Comparison of ENCODE assay signal across 23 cellular contexts in the genomic region with DNA sequence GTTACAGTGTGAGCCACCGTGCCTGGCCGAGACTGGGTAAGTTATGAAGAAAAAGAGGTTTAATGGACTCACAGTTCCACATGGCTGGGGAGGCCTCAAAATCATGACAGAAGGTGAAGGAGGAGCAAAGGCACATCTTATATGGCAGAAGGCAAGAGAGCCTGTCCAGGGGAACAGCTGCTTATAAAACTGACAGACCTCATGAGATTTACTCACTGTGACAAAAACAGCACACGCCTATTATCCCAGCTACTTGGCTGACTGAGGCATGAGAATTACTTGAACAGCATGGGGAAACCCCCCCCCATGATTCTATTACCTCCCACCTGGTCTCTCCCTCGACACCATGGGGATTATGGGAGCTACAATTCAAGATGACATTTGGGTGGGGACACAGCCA. TPM values are rescaled to one million over a fixed set of nuclear protein-coding genes. Genes with fewer than 3 reads are reported as not detected.
A peak's percentile ranks its signal among the peaks of the same experiment; 100 is the strongest.
DNase-seq lines count a peak whose midpoint lies in the region; ATAC-seq, FAIRE-seq and TF ChIP-seq lines count a peak whose summit lies in the region.
"Had no signal": no experiment of that assay in that cellular context is flagged by ENCODE, and none has a peak within 500 bp of the region (broad histone marks: within the 10 kb centered on the region; RNA-seq: fewer than 3 reads in every experiment).

No MANE protein-coding gene starts in this region.

- no peak for FAIRE-seq in K562 (lab: Jason Lieb, UNC)
- FAIRE-seq: GM12892 had no signal

- H3K9me1 ChIP-seq in K562 (ENCODE audit: control insufficient read depth, insufficient read depth, low read length) = no peaks in the 10 kb centered on the region

- BruUV-seq in K562 (replicated peaks; lab: Mats Ljungman, UMichigan) = no TSS peak

- in situ Hi-C loops in K562 (cut with MboI) = no loop called here

- DNase-seq in NCI-H524 (lab: John Stamatoyannopoulos, UW) (peak; percentile 8 to 43), NCI-H524 treated with DMSO at 0.1 percent for 48 hours (lab: John Stamatoyannopoulos, UW) (no peak), NCI-H2171 (lab: John Stamatoyannopoulos, UW) (peak; percentile 20), K562 (ENCODE audit: extremely low read depth in 1 of 4, low spot score in 3 of 4) (no peak), nephron progenitor cell (no peak), DMS114 treated with DMSO at 0.1 percent for 48 hours (lab: John Stamatoyannopoulos, UW; ENCODE audit: unreplicated experiment) (no peak)
- DNase-seq: BE2C; CD4-positive, alpha-beta memory T cell; DMS153; GM23248; KBM-7; NCI-H1436; NCI-H2081; NCI-H2227 treated with DMSO at 0.1 percent for 48 hours; NCI-H526; NK-92 treated with Interleukin-12 subunit alpha and Interleukin-12 subunit beta, amount 100 ng/mL, for 24 hours; PC-3 had no signal

- no peaks in the 10 kb centered on the region for H4K20me1 ChIP-seq in K562 (replicated peaks; ENCODE audit: control insufficient read depth, insufficient read depth, low read length)

- no peak overlapping the region for H2AFZ ChIP-seq in K562 (ENCODE audit: low read depth, low read length)
- H2AFZ ChIP-seq: GM23248 had no signal

- intact Hi-C loops in K562 (cut with micrococcal nuclease) = no loop called here

- POLR2A ChIA-PET in K562 (lab: Yijun Ruan, JAX) = interaction anchor here (0.9 to 2.1 kb wide), 2 partner anchors 10 to 68 kb away, joined by 3 to 9 read pairs; no protein-coding TSS in a partner anchor

- no peak overlapping the region for H3K4me3 Mint-ChIP-seq in nephron progenitor cell
- H3K4me3 Mint-ChIP-seq: CD4-positive, alpha-beta memory T cell had no signal

- H3K9ac ChIP-seq in K562 (ENCODE audit: insufficient read depth in 1 of 2, low read depth in 2 of 2, low read length in 2 of 2) = no peak overlapping the region
- H3K9ac ChIP-seq: GM23248 had no signal

- TF ChIP-seq POLR2A in K562 (conservative IDR thresholded peaks at IDR 0.05) = no peak

- H3K36me3 ChIP-seq in K562 (ENCODE audit: control insufficient read depth, insufficient read depth, low read length) = peaks cover 17% of the 10 kb centered on the region; the same call in 2 of the 3 replicates

- TF ChIP-seq RAD21 in K562 (CRISPR knock-in tag; conservative IDR thresholded peaks at IDR 0.05 in 1 of 2, IDR thresholded peaks at IDR 0.05 in 1 of 2) = no peak

- ATAC-seq in K562 (no peak), HG03108 (IDR thresholded peaks at IDR 0.05; ENCODE audit: unreplicated experiment) (no peak), HG03045 (IDR thresholded peaks at IDR 0.05; ENCODE audit: unreplicated experiment) (no peak)
- ATAC-seq: HCT116, PC-3 had no signal

- peaks cover 11% of the 10 kb centered on the region for H3K4me1 Mint-ChIP-seq in nephron progenitor cell

- H3K9me3 ChIP-seq in K562 (replicated peaks; ENCODE audit: control insufficient read depth, insufficient read depth, low read depth, low read length) = peaks cover 11% of the 10 kb centered on the region
- H3K9me3 ChIP-seq: BE2C had no signal

- peaks cover 37% of the 10 kb centered on the region for H3K9me3 Mint-ChIP-seq in nephron progenitor cell

- CTCF ChIA-PET in K562 (lab: Yijun Ruan, JAX; ENCODE audit: low intra/inter-chr PET ratio) = no interaction called here

- TF ChIP-seq CTCF in K562 (IDR thresholded peaks at IDR 0.05 in 2 of 3, conservative IDR thresholded peaks at IDR 0.05 in 1 of 3; ENCODE audit: insufficient read depth in 2 of 3, low read depth in 1 of 3, low read length in 3 of 3) (no peak), nephron progenitor cell (IDR thresholded peaks at IDR 0.05) (no peak)

- H3K36me3 Mint-ChIP-seq in nephron progenitor cell (ENCODE audit: low read depth) = peaks cover 64% of the 10 kb centered on the region

- no peak overlapping the region for H3K4me3 ChIP-seq in K562
- H3K4me3 ChIP-seq: GM23248 had no signal

- no peak overlapping the region for H3K27ac ChIP-seq in K562 (ENCODE audit: extremely low read depth, low read depth, low read length)
- H3K27ac ChIP-seq: 22Rv1, GM23248, RWPE1 had no signal

- H3K27me3 ChIP-seq in K562 (ENCODE audit: control insufficient read depth in 2 of 2, insufficient read depth in 2 of 2, low read length in 2 of 2) = no peaks in the 10 kb centered on the region
- H3K27me3 ChIP-seq: BE2C had no signal

- peaks cover 6% of the 10 kb centered on the region; the same call in 2 of the 3 replicates for H3K79me2 ChIP-seq in K562 (ENCODE audit: control insufficient read depth, insufficient read depth, low read length)

- H3K27me3 Mint-ChIP-seq in nephron progenitor cell (ENCODE audit: low read depth, poor library complexity) = peaks cover 2% of the 10 kb centered on the region
- H3K27me3 Mint-ChIP-seq: CD4-positive, alpha-beta memory T cell had no signal

- peak overlapping the region; percentile 30 for H3K27ac Mint-ChIP-seq in nephron progenitor cell

- 89% methylated on average over 4 of the region's 4 CpGs for WGBS in K562 (ENCODE audit: insufficient coverage, low coverage, missing lambda C conversion rate)

- H3K4me2 ChIP-seq in K562 (ENCODE audit: insufficient read depth, low read length) = no peak overlapping the region

- no peaks in the 10 kb centered on the region; a peak in 1 of 5 replicates for H3K4me1 ChIP-seq in K562 (replicated peaks in 1 of 2; ENCODE audit: control insufficient read depth in 2 of 2, insufficient read depth in 2 of 2, low read length in 2 of 2)
- H3K4me1 ChIP-seq: BE2C had no signal

- no peak for TF ChIP-seq EP300 in K562 (IDR thresholded peaks at IDR 0.05; ENCODE audit: low read length)

TF ChIP-seq in K562, 482 proteins besides CTCF, POLR2A, EP300 and RAD21:
- TF ChIP-seq ZNF431 (CRISPR knock-in tag; IDR thresholded peaks at IDR 0.05) (peak; percentile 91), ZNF311 (CRISPR knock-in tag; IDR thresholded peaks at IDR 0.05) (no peak), ZNF174 (CRISPR knock-in tag; IDR thresholded peaks at IDR 0.05) (no peak), THRAP3 (IDR thresholded peaks at IDR 0.05; ENCODE audit: borderline replicate concordance) (no peak), ZFP36 (IDR thresholded peaks at IDR 0.05; ENCODE audit: low read depth, low read length, partially characterized antibody) (peak; percentile 7), ZNF766 (CRISPR knock-in tag; conservative IDR thresholded peaks at IDR 0.05) (peak; percentile 54; the same call in 1 of the 2 replicates)

RNA-seq across cellular contexts. Expression of gene ZNF561, which starts 23.4 kb away (rescaled TPM):
- 119 and 133 TPM in 2 replicates for total RNA-seq in K562 (2011; cell fraction: chromatin; rRNA removed; ENCODE audit: low replicate concordance)
- total RNA-seq in K562 (2011; cell fraction: nucleolus; rRNA removed) = 115 and 120 TPM in 2 replicates
- 91.3 and 101 TPM in 2 replicates for total RNA-seq in K562 (2011; cell fraction: nucleoplasm; rRNA removed)
- total RNA-seq in K562 (2014; rRNA removed) (12.7 and 16.8 TPM in 2 replicates), K562 (2014; rRNA removed; fragmentation: Illumina TruSeq; extraction: Trizol) (33.4 and 34.9 TPM in 2 replicates), K562 (2015; rRNA removed; fragmentation: Illumina TruSeq; extraction: Trizol) (21.2 and 23.6 TPM in 2 replicates), K562 (2021) (21.8 and 25.9 TPM in 2 replicates)
- polyA plus RNA-seq in K562 (2011; rRNA removed) (31.3 and 32.7 TPM in 2 replicates), K562 (2014; fragmentation: Illumina TruSeq; extraction: Trizol) (23.3 and 25.9 TPM in 2 replicates), K562 (2014; fragmentation: Nextera tagmentation; extraction: Ambion mirVana) (10 to 100 TPM; 19.2 to 25.6 TPM), K562 (2014; rRNA removed) (13.9 and 18.6 TPM in 2 replicates)
- 13.4 and 17.9 TPM in 2 replicates for polyA plus RNA-seq in K562 (2011; cell fraction: cytosol; rRNA removed)
- 41.7 and 44.4 TPM in 2 replicates for polyA plus RNA-seq in K562 (2011; cell fraction: nucleus; rRNA removed)
- polyA plus RNA-seq in K562 (2012) = 15.6 and 22.6 TPM in 2 replicates
- polyA minus RNA-seq in K562 (2011; rRNA and poly(A)+ RNA removed) = 73.9 and 77.3 TPM in 2 replicates
- polyA minus RNA-seq in K562 (2011; cell fraction: cytosol; rRNA and poly(A)+ RNA removed) = 14.3 and 22.5 TPM in 2 replicates
- 42.9 and 71.0 TPM in 2 replicates for polyA minus RNA-seq in K562 (2011; cell fraction: nucleus; rRNA and poly(A)+ RNA removed)

RNA-seq across cellular contexts. Expression of gene ZNF562, which starts 30.4 kb away (rescaled TPM):
- 55.9 and 96.8 TPM in 2 replicates for total RNA-seq in K562 (2011; cell fraction: chromatin; rRNA removed; ENCODE audit: low replicate concordance)
- total RNA-seq in K562 (2011; cell fraction: nucleolus; rRNA removed) = 46.9 and 49.9 TPM in 2 replicates
- 65.7 and 90.8 TPM in 2 replicates for total RNA-seq in K562 (2011; cell fraction: nucleoplasm; rRNA removed)
- total RNA-seq in K562 (2014; rRNA removed) (20.8 and 24.0 TPM in 2 replicates), K562 (2014; rRNA removed; fragmentation: Illumina TruSeq; extraction: Trizol) (46.9 and 51.0 TPM in 2 replicates), K562 (2015; rRNA removed; fragmentation: Illumina TruSeq; extraction: Trizol) (36.1 and 39.7 TPM in 2 replicates), K562 (2021) (31.5 and 34.3 TPM in 2 replicates)
- polyA plus RNA-seq in K562 (2011; rRNA removed) (32.8 and 33.9 TPM in 2 replicates), K562 (2014; fragmentation: Illumina TruSeq; extraction: Trizol) (17.9 and 18.4 TPM in 2 replicates), K562 (2014; fragmentation: Nextera tagmentation; extraction: Ambion mirVana) (10 to 100 TPM; 11.8 to 15.1 TPM), K562 (2014; rRNA removed) (13.1 and 17.1 TPM in 2 replicates)
- polyA plus RNA-seq in K562 (2011; cell fraction: cytosol; rRNA removed) = 8.8 and 16.8 TPM in 2 replicates
- polyA plus RNA-seq in K562 (2011; cell fraction: nucleus; rRNA removed) = 20.2 and 23.6 TPM in 2 replicates
- 8.5 and 11.4 TPM in 2 replicates for polyA plus RNA-seq in K562 (2012)
- polyA minus RNA-seq in K562 (2011; rRNA and poly(A)+ RNA removed) = 120 and 125 TPM in 2 replicates
- 30.3 and 53.3 TPM in 2 replicates for polyA minus RNA-seq in K562 (2011; cell fraction: cytosol; rRNA and poly(A)+ RNA removed)
- polyA minus RNA-seq in K562 (2011; cell fraction: nucleus; rRNA and poly(A)+ RNA removed) = 36.4 and 38.7 TPM in 2 replicates

Comparison
In these comparisons a context has a peak if more than half of its experiments do, and no peak if none do; other contexts are left out.
1. DNase-seq: peak in NCI-H524 (2 of 2) and NCI-H2171 (single experiment); none in NCI-H524 treated with DMSO at 0.1 percent for 48 hours (single experiment), K562 (0 of 4), nephron progenitor cell (single experiment) and DMS114 treated with DMSO at 0.1 percent for 48 hours (single experiment).